Comparison of ENCODE assay signal across 29 cellular contexts in genomic region chr6:136034422-136034821, GRCh38.
DNase-seq lines count a peak whose midpoint lies in the region; ATAC-seq, FAIRE-seq and TF ChIP-seq lines count a peak whose summit lies in the region.
"Had no signal": no experiment of that assay in that cellular context is flagged by ENCODE, and none has a peak within 500 bp of the region (broad histone marks: within the 10 kb centered on the region; RNA-seq: fewer than 3 reads in every experiment).

No MANE protein-coding gene starts in this region.

- H3K36me3 ChIP-seq in OCI-LY3 (replicated peaks; ENCODE audit: low read depth, low read length) = no peaks in the 10 kb centered on the region
- H3K36me3 ChIP-seq: adrenal gland, lower lobe of right lung, tibial nerve had no signal

- H4K20me1 ChIP-seq in OCI-LY3 (ENCODE audit: insufficient read depth, low read length) = no peaks in the 10 kb centered on the region

- no peak for TF ChIP-seq CTCF in A549 (IDR thresholded peaks at IDR 0.05)
- peak; percentile 12 for TF ChIP-seq CTCF in GM12873 (IDR thresholded peaks at IDR 0.05; ENCODE audit: insufficient read depth, low read depth, low read length, missing control alignments)
- peak; percentile 17; the same call in 1 of the 2 replicates for TF ChIP-seq CTCF in OCI-LY3 (IDR thresholded peaks at IDR 0.05; ENCODE audit: low read depth, low read length)
- peak; percentile 10 for TF ChIP-seq CTCF in epithelial cell of proximal tubule (conservative IDR thresholded peaks at IDR 0.05; ENCODE audit: low read depth, low read length)

- peak overlapping the region; percentile 41 to 80; a peak in 5 of 6 replicates for H3K27ac ChIP-seq in A549
- no peak overlapping the region for H3K27ac ChIP-seq in OCI-LY3 (ENCODE audit: low read length)
- H3K27ac ChIP-seq: C4-2B, epithelial cell of prostate, lower lobe of right lung had no signal

- peaks cover 64% of the 10 kb centered on the region for H3K4me1 ChIP-seq in A549
- H3K4me1 ChIP-seq in OCI-LY3 (ENCODE audit: low read length) = peaks cover 19% of the 10 kb centered on the region

- 79% methylated on average over 2 of the region's 2 CpGs for WGBS in A549 (ENCODE audit: missing lambda C conversion rate)

- CTCF ChIA-PET in A549 (lab: Yijun Ruan, JAX) = interaction anchor here (2.3 kb wide), 1 partner anchor 192 kb away, joined by 8 read pairs; no protein-coding TSS in a partner anchor

- TF ChIP-seq RAD21 in A549 (conservative IDR thresholded peaks at IDR 0.05 in 1 of 2, IDR thresholded peaks at IDR 0.05 in 1 of 2) = no peak

- H3K4me3 ChIP-seq in A549 = no peak overlapping the region
- H3K4me3 ChIP-seq in OCI-LY3 (ENCODE audit: low read length) = no peak overlapping the region
- H3K4me3 ChIP-seq in epithelial cell of proximal tubule (ENCODE audit: low read depth, low read length) = no peak overlapping the region
- H3K4me3 ChIP-seq: adrenal gland, body of pancreas, GM12878, lower lobe of right lung, smooth muscle cell, tibial nerve had no signal

- FAIRE-seq in A549 (lab: Jason Lieb, UNC) = no peak
- FAIRE-seq: GM12878, H54 had no signal

- H3K4me2 ChIP-seq in A549 (no peak overlapping the region), OCI-LY3 (ENCODE audit: low read length) (no peak overlapping the region)
- H3K4me2 ChIP-seq: smooth muscle cell had no signal

- no peak overlapping the region for H2AFZ ChIP-seq in OCI-LY3 (ENCODE audit: low read depth, low read length)

- H3K27me3 ChIP-seq in OCI-LY3 (ENCODE audit: low read depth, low read length) = no peaks in the 10 kb centered on the region
- H3K27me3 ChIP-seq: adrenal gland, body of pancreas, tibial nerve had no signal

- TF ChIP-seq POLR2A in A549 (IDR thresholded peaks at IDR 0.05; ENCODE audit: low read length) = no peak

- no peak for TF ChIP-seq EP300 in A549 (IDR thresholded peaks at IDR 0.05)

- no peak for ATAC-seq in A549
- ATAC-seq: activated CD4-positive, CD25-positive, alpha-beta regulatory T cell treated with anti-CD3 and anti-CD28 coated beads, Interleukin-2, amount 50 U/mL, for 24 hours; body of pancreas; GM12878; lower lobe of right lung; natural killer cell treated with Interleukin-12 subunit alpha and Interleukin-12 subunit beta and Interleukin-15 and Interleukin-18, amount 100 ng/mL, for 72 hours had no signal

- no peak overlapping the region for H3K9ac ChIP-seq in OCI-LY3 (ENCODE audit: low read length)

- no peak for DNase-seq in A549 (ENCODE audit: low read depth in 1 of 2, low spot score in 1 of 2)
- DNase-seq in epithelial cell of proximal tubule (ENCODE audit: low read depth) = no peak
- no peak for DNase-seq in NCI-H774 (lab: John Stamatoyannopoulos, UW)
- DNase-seq in activated gamma-delta T cell treated with Interleukin-2 at 50 U/mL for 16 hours = no peak
- DNase-seq in COLO668 (lab: John Stamatoyannopoulos, UW; ENCODE audit: unreplicated experiment) = no peak
- DNase-seq: activated CD4-positive, alpha-beta T cell treated with anti-CD3 and anti-CD28 coated beads, Interleukin-2, amount 50 U/mL, for 48 hours; activated naive CD4-positive, alpha-beta T cell treated with anti-CD3 and anti-CD28 coated beads for 36 hours; adrenal gland; body of pancreas; glutamatergic neuron; KG1; kidney glomerular epithelial cell; lower lobe of right lung; MM.1S; NCI-H1417 treated with DMSO at 0.1 percent for 48 hours; NCI-H2081 treated with DMSO at 0.1 percent for 48 hours; NCI-H226; OCI-M1; SHP77 treated with DMSO at 0.1 percent for 48 hours had no signal

- H3K9me3 ChIP-seq in A549 = no peaks in the 10 kb centered on the region
- H3K9me3 ChIP-seq in OCI-LY3 (ENCODE audit: insufficient read depth, low read length) = no peaks in the 10 kb centered on the region
- H3K9me3 ChIP-seq: adrenal gland, body of pancreas, lower lobe of right lung, tibial nerve had no signal

- H3K79me2 ChIP-seq in OCI-LY3 (ENCODE audit: low read length) = no peaks in the 10 kb centered on the region

- POLR2A ChIA-PET in A549 (lab: Yijun Ruan, JAX) = no interaction called here

TF ChIP-seq in A549, 52 proteins besides CTCF, POLR2A, EP300 and RAD21:
- TF ChIP-seq SREBF2 (IDR thresholded peaks at IDR 0.05) (no peak), SMC3 (IDR thresholded peaks at IDR 0.05) (no peak), JUNB (IDR thresholded peaks at IDR 0.05) (no peak), PBX3 (IDR thresholded peaks at IDR 0.05) (no peak), HOXB5 (CRISPR knock-in tag; IDR thresholded peaks at IDR 0.05) (no peak), TFCP2L1 (CRISPR knock-in tag; IDR thresholded peaks at IDR 0.05) (no peak), ZC3H11A (IDR thresholded peaks at IDR 0.05) (no peak), PHF8 (IDR thresholded peaks at IDR 0.05; ENCODE audit: borderline replicate concordance, low read depth) (no peak)
